12 cellular contexts compared by ENCODE assay signal in genomic region chr3:174955513-174956001, GRCh38.
DNase-seq lines count a peak whose midpoint lies in the region; ATAC-seq, FAIRE-seq and TF ChIP-seq lines count a peak whose summit lies in the region.
"Had no signal": no experiment of that assay in that cellular context is flagged by ENCODE, and none has a peak within 500 bp of the region (broad histone marks: within the 10 kb centered on the region; RNA-seq: fewer than 3 reads in every experiment).

No MANE protein-coding gene starts in this region.

- FAIRE-seq in A549 (lab: Jason Lieb, UNC) = no peak
- FAIRE-seq: K562 had no signal

- ATAC-seq in A549 (peak; percentile 93 to 96), GM18907 (IDR thresholded peaks at IDR 0.05; ENCODE audit: unreplicated experiment) (no peak)
- ATAC-seq: activated naive CD8-positive, alpha-beta T cell treated with anti-CD3 and anti-CD28 coated beads, Interleukin-2, amount 50 U/mL, for 24 hours; K562; Panc1 had no signal

- no peak; a peak in 1 of 5 replicates for TF ChIP-seq RAD21 in A549 (conservative IDR thresholded peaks at IDR 0.05 in 1 of 2, IDR thresholded peaks at IDR 0.05 in 1 of 2)

- H3K36me3 Mint-ChIP-seq in immature natural killer cell = no peaks in the 10 kb centered on the region
- H3K36me3 Mint-ChIP-seq in activated naive CD8-positive, alpha-beta T cell treated with anti-CD3 and anti-CD28 coated beads for 36 hours = no peaks in the 10 kb centered on the region
- H3K36me3 Mint-ChIP-seq: naive B cell had no signal

- H3K4me1 ChIP-seq in A549 (peaks cover 43% of the 10 kb centered on the region), adipocyte (ENCODE audit: control insufficient read depth, insufficient read depth, low read length) (peaks cover 51% of the 10 kb centered on the region)

- no peak overlapping the region for H3K4me3 ChIP-seq in A549
- no peak overlapping the region for H3K4me3 ChIP-seq in adipocyte (ENCODE audit: low read length)
- H3K4me3 ChIP-seq: K562 had no signal

- POLR2A ChIA-PET in A549 (lab: Yijun Ruan, JAX) = no interaction called here

- no peaks in the 10 kb centered on the region for H3K9me3 ChIP-seq in A549
- no peaks in the 10 kb centered on the region for H3K9me3 ChIP-seq in adipocyte (ENCODE audit: control insufficient read depth, low read length)

- no peak for TF ChIP-seq POLR2A in A549 (IDR thresholded peaks at IDR 0.05; ENCODE audit: low read length)

- WGBS in A549 (ENCODE audit: missing lambda C conversion rate) = 0% methylated on average over 2 of the region's 2 CpGs

- DNase-seq in A549 (ENCODE audit: low read depth in 1 of 2, low spot score in 1 of 2) = peak; percentile 28 to 70
- peak; percentile 23 for DNase-seq in HPDE6-E6E7 (ENCODE audit: extremely low spot score)
- DNase-seq in adipocyte (ENCODE audit: low read depth) = peak; percentile 53
- DNase-seq in iris pigment epithelial cell (ENCODE audit: low read depth) = peak; percentile 80
- no peak for DNase-seq in immature natural killer cell
- DNase-seq in activated naive CD8-positive, alpha-beta T cell treated with anti-CD3 and anti-CD28 coated beads for 36 hours = no peak
- no peak for DNase-seq in NCI-H2107 treated with DMSO at 0.1 percent for 48 hours (lab: John Stamatoyannopoulos, UW; ENCODE audit: unreplicated experiment)
- DNase-seq: activated naive CD8-positive, alpha-beta T cell treated with anti-CD3 and anti-CD28 coated beads, Interleukin-2, amount 50 U/mL, for 24 hours; naive B cell had no signal

- H3K4me1 Mint-ChIP-seq in immature natural killer cell = no peaks in the 10 kb centered on the region
- no peaks in the 10 kb centered on the region for H3K4me1 Mint-ChIP-seq in activated naive CD8-positive, alpha-beta T cell treated with anti-CD3 and anti-CD28 coated beads for 36 hours
- H3K4me1 Mint-ChIP-seq: activated naive CD8-positive, alpha-beta T cell treated with anti-CD3 and anti-CD28 coated beads, Interleukin-2, amount 50 U/mL, for 24 hours; naive B cell had no signal

- CTCF ChIA-PET in A549 (lab: Yijun Ruan, JAX) = no interaction called here

- no peak overlapping the region for H3K9ac ChIP-seq in adipocyte (ENCODE audit: low read length)

- H3K4me2 ChIP-seq in A549 = peak overlapping the region; percentile 60

- H3K27ac ChIP-seq in A549 = peak overlapping the region; percentile 18 to 19; a peak in 4 of 6 replicates

- no peaks in the 10 kb centered on the region for H3K27me3 ChIP-seq in adipocyte (replicated peaks; ENCODE audit: control insufficient read depth, insufficient read depth, low read length)

- H3K27ac Mint-ChIP-seq in immature natural killer cell = no peak overlapping the region
- H3K27ac Mint-ChIP-seq in activated naive CD8-positive, alpha-beta T cell treated with anti-CD3 and anti-CD28 coated beads for 36 hours = no peak overlapping the region
- H3K27ac Mint-ChIP-seq: activated naive CD8-positive, alpha-beta T cell treated with anti-CD3 and anti-CD28 coated beads, Interleukin-2, amount 50 U/mL, for 24 hours; naive B cell had no signal

- H3K36me3 ChIP-seq in adipocyte (ENCODE audit: control insufficient read depth, insufficient read depth, low read length, severe bottlenecking) = no peaks in the 10 kb centered on the region

- no peak for TF ChIP-seq CTCF in A549 (IDR thresholded peaks at IDR 0.05)

- TF ChIP-seq EP300 in A549 (IDR thresholded peaks at IDR 0.05) = peak in 1 of 2 experiments; percentile 35; a peak in 2 of 5 replicates

- H3K27me3 Mint-ChIP-seq in immature natural killer cell (ENCODE audit: low read depth in 3 of 3) = peaks cover 0 to 1% (median 0%) of the 10 kb centered on the region in 3 donors
- no peaks in the 10 kb centered on the region for H3K27me3 Mint-ChIP-seq in activated naive CD8-positive, alpha-beta T cell treated with anti-CD3 and anti-CD28 coated beads for 36 hours
- H3K27me3 Mint-ChIP-seq: activated naive CD8-positive, alpha-beta T cell treated with anti-CD3 and anti-CD28 coated beads, Interleukin-2, amount 50 U/mL, for 24 hours; naive B cell had no signal

- H3K4me3 Mint-ChIP-seq in immature natural killer cell = no peak overlapping the region
- no peak overlapping the region for H3K4me3 Mint-ChIP-seq in activated naive CD8-positive, alpha-beta T cell treated with anti-CD3 and anti-CD28 coated beads for 36 hours
- H3K4me3 Mint-ChIP-seq: activated naive CD8-positive, alpha-beta T cell treated with anti-CD3 and anti-CD28 coated beads, Interleukin-2, amount 50 U/mL, for 24 hours; naive B cell had no signal

- peaks cover 3 to 57% (median 15%) of the 10 kb centered on the region in 6 donors for H3K9me3 Mint-ChIP-seq in immature natural killer cell
- H3K9me3 Mint-ChIP-seq in activated naive CD8-positive, alpha-beta T cell treated with anti-CD3 and anti-CD28 coated beads for 36 hours = no peaks in the 10 kb centered on the region
- H3K9me3 Mint-ChIP-seq: activated naive CD8-positive, alpha-beta T cell treated with anti-CD3 and anti-CD28 coated beads, Interleukin-2, amount 50 U/mL, for 24 hours had no signal

TF ChIP-seq in A549, 52 proteins besides CTCF, POLR2A, EP300 and RAD21:
- TF ChIP-seq CHD4 (IDR thresholded peaks at IDR 0.05; ENCODE audit: borderline replicate concordance) (no peak), HOXB13 (CRISPR knock-in tag; IDR thresholded peaks at IDR 0.05; ENCODE audit: low read depth) (no peak), FOSL2 (IDR thresholded peaks at IDR 0.05) (peak; percentile 67), FOSL2 (CRISPR knock-in tag; IDR thresholded peaks at IDR 0.05) (peak; percentile 96), CBX8 (IDR thresholded peaks at IDR 0.05) (no peak), JUNB (IDR thresholded peaks at IDR 0.05) (peak; percentile 85), BCL3 (IDR thresholded peaks at IDR 0.05) (0 out of 3 replicates have a peak, but pooled peaks have one; percentile 21), JUN (IDR thresholded peaks at IDR 0.05) (peak; percentile 53 to 65; a peak in 2 of 5 replicates), HOXB5 (CRISPR knock-in tag; IDR thresholded peaks at IDR 0.05) (no peak), GATA3 (IDR thresholded peaks at IDR 0.05; ENCODE audit: borderline replicate concordance) (peak; percentile 93), ZSCAN20 (CRISPR knock-in tag; IDR thresholded peaks at IDR 0.05) (no peak), SMC3 (IDR thresholded peaks at IDR 0.05) (no peak), ZFP36 (IDR thresholded peaks at IDR 0.05; ENCODE audit: borderline replicate concordance, partially characterized antibody) (peak; percentile 21), NFE2L2 (conservative IDR thresholded peaks at IDR 0.05; ENCODE audit: low read length) (no peak)
- TF ChIP-seq, protein P1, sequence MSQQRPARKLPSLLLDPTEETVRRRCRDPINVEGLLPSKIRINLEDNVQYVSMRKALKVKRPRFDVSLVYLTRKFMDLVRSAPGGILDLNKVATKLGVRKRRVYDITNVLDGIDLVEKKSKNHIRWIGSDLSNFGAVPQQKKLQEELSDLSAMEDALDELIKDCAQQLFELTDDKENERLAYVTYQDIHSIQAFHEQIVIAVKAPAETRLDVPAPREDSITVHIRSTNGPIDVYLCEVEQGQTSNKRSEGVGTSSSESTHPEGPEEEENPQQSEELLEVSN (IDR thresholded peaks at IDR 0.05; ENCODE audit: borderline replicate concordance, low read depth) = no peak
- TF ChIP-seq, protein P2, sequence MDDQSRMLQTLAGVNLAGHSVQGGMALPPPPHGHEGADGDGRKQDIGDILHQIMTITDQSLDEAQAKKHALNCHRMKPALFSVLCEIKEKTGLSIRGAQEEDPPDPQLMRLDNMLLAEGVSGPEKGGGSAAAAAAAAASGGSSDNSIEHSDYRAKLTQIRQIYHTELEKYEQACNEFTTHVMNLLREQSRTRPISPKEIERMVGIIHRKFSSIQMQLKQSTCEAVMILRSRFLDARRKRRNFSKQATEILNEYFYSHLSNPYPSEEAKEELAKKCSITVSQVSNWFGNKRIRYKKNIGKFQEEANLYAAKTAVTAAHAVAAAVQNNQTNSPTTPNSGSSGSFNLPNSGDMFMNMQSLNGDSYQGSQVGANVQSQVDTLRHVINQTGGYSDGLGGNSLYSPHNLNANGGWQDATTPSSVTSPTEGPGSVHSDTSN (IDR thresholded peaks at IDR 0.05) = no peak

Comparison
In these comparisons a context has a peak if more than half of its experiments do, and no peak if none do; other contexts are left out.
1. DNase-seq: peak in A549 (2 of 2), HPDE6-E6E7 (single experiment), adipocyte (single experiment) and iris pigment epithelial cell (single experiment); none in immature natural killer cell (0 of 3), activated naive CD8-positive, alpha-beta T cell treated with anti-CD3 and anti-CD28 coated beads for 36 hours (single experiment) and NCI-H2107 treated with DMSO at 0.1 percent for 48 hours (single experiment).